Comparison of ENCODE assay signal across 35 cellular contexts in the genomic region with DNA sequence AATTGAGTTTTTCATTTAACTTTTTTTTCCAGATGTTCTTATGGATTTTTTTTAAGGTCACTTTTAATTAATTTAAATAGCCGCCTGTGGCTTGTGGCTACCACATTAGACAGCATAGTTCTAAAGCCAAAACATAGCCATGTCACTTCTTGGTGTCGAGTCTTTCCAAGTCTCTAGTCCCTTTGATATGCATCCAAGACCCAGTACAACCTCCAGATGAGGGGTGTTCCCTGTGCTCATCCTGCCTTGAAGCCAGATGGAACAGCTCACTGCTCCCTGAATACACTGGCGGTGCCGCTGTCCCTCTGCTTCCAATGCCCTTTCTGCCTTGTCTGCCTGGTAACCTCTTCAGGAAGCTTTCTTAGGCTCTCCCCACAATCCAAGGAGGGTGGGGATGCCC.
"Had no signal": no experiment of that assay in that cellular context is flagged by ENCODE, and none has a peak within 500 bp of the region (broad histone marks: within the 10 kb centered on the region; RNA-seq: fewer than 3 reads in every experiment).

No MANE protein-coding gene starts in this region.

- H3K4me1 ChIP-seq: adrenal gland, breast epithelium had no signal

- H3K27ac Mint-ChIP-seq: activated B cell treated with CpG ODN at 0.5 μM for 24 hours; activated CD4-positive, alpha-beta memory T cell treated with anti-CD3 and anti-CD28 coated beads for 36 hours; activated CD4-positive, alpha-beta T cell treated with anti-CD3 and anti-CD28 coated beads, Interleukin-2, amount 10 ng/mL, durations not matched to agents 24 days and 14 days; activated CD8-positive, alpha-beta T cell treated with anti-CD3 and anti-CD28 coated beads for 36 hours; activated naive CD4-positive, alpha-beta T cell treated with anti-CD3 and anti-CD28 coated beads for 36 hours; activated naive CD8-positive, alpha-beta T cell treated with anti-CD3 and anti-CD28 coated beads for 36 hours; activated T-cell treated with anti-CD3 and anti-CD28 coated beads, Interleukin-2, amount 50 U/mL, for 72 hours; activated T-helper 1 cell treated with anti-CD3 and anti-CD28 coated beads, Interleukin-12 subunit alpha, Interleukin-12 subunit beta, Interleukin-2, Interleukin-4 antibody, amounts not matched to agents 30 ng/mL and 10 ng/mL and 1 ng/mL, durations not matched to agents 14 hours and 24 hours and 36 hours; activated T-helper 17 cell treated with anti-CD3 and anti-CD28 coated beads, Interleukin-2, amount 50 U/mL, for 72 hours; T-helper 1 cell treated with Interleukin-12 subunit alpha and Interleukin-12 subunit beta and Interleukin-4 antibody, amounts not matched to agents 30 μg/mL and 1 μg/mL, for 36 hours; T-helper 2 cell treated with Interferon-gamma antibody and Interleukin-4, amounts not matched to agents 5 μg/mL and 100 μg/mL, for 36 hours had no signal

- H3K9me3 ChIP-seq: adrenal gland, body of pancreas, breast epithelium had no signal

- H3K27me3 ChIP-seq: adrenal gland, body of pancreas, brain microvascular endothelial cell, breast epithelium had no signal

- H3K9me3 Mint-ChIP-seq: activated B cell treated with CpG ODN at 0.5 μM for 24 hours; activated CD4-positive, alpha-beta memory T cell treated with anti-CD3 and anti-CD28 coated beads for 36 hours; activated CD4-positive, alpha-beta T cell treated with anti-CD3 and anti-CD28 coated beads, Interleukin-2, amount 10 ng/mL, durations not matched to agents 24 days and 14 days; activated CD8-positive, alpha-beta T cell treated with anti-CD3 and anti-CD28 coated beads for 36 hours; activated naive CD4-positive, alpha-beta T cell treated with anti-CD3 and anti-CD28 coated beads for 36 hours; activated naive CD4-positive, alpha-beta T cell treated with anti-CD3 and anti-CD28 coated beads, Interleukin-2, amount 50 U/mL, for 72 hours; activated naive CD8-positive, alpha-beta T cell treated with anti-CD3 and anti-CD28 coated beads for 36 hours; activated T-cell treated with anti-CD3 and anti-CD28 coated beads, Interleukin-2, amount 50 U/mL, for 4 hours; activated T-cell treated with anti-CD3 and anti-CD28 coated beads, Interleukin-2, amount 50 U/mL, for 72 hours; activated T-helper 1 cell treated with anti-CD3 and anti-CD28 coated beads, Interleukin-12 subunit alpha, Interleukin-12 subunit beta, Interleukin-2, Interleukin-4 antibody, amounts not matched to agents 30 ng/mL and 10 ng/mL and 1 ng/mL, durations not matched to agents 14 hours and 24 hours and 36 hours; activated T-helper 17 cell treated with anti-CD3 and anti-CD28 coated beads, Interleukin-2, amount 50 U/mL, for 72 hours; T-helper 1 cell treated with Interleukin-12 subunit alpha and Interleukin-12 subunit beta and Interleukin-4 antibody, amounts not matched to agents 30 μg/mL and 1 μg/mL, for 36 hours; T-helper 2 cell treated with Interferon-gamma antibody and Interleukin-4, amounts not matched to agents 5 μg/mL and 100 μg/mL, for 36 hours had no signal

- H3K4me3 ChIP-seq: adrenal gland, body of pancreas, breast epithelium had no signal

- DNase-seq: activated B cell treated with CpG ODN at 0.5 μM for 24 hours; activated CD4-positive, alpha-beta memory T cell treated with anti-CD3 and anti-CD28 coated beads for 36 hours; activated CD4-positive, alpha-beta T cell treated with anti-CD3 and anti-CD28 coated beads for 4 hours; activated CD4-positive, alpha-beta T cell treated with anti-CD3 and anti-CD28 coated beads, Interleukin-2, amount 10 ng/mL, durations not matched to agents 24 days and 14 days; activated CD4-positive, alpha-beta T cell treated with anti-CD3 and anti-CD28 coated beads, Interleukin-2, amount 50 U/mL, for 1 hour; activated CD4-positive, alpha-beta T cell treated with anti-CD3 and anti-CD28 coated beads, Interleukin-2, amount 50 U/mL, for 4 hours; activated CD4-positive, CD25-positive, alpha-beta regulatory T cell treated with anti-CD3 and anti-CD28 coated beads, Interleukin-2, amount 50 U/mL, for 72 hours; activated CD8-positive, alpha-beta memory T cell treated with anti-CD3 and anti-CD28 coated beads, Interleukin-2, amount 50 U/mL, for 4 hours; activated CD8-positive, alpha-beta T cell treated with anti-CD3 and anti-CD28 coated beads for 36 hours; activated effector memory CD4-positive, alpha-beta T cell treated with anti-CD3 and anti-CD28 coated beads, Interleukin-2, amount 50 U/mL, for 16 hours; activated gamma-delta T cell treated with Interleukin-2 at 50 U/mL for 16 hours; activated naive CD4-positive, alpha-beta T cell; activated naive CD4-positive, alpha-beta T cell treated with anti-CD3 and anti-CD28 coated beads for 36 hours; activated naive CD4-positive, alpha-beta T cell treated with anti-CD3 and anti-CD28 coated beads, Interleukin-2, amount 50 U/mL, for 16 hours; activated naive CD8-positive, alpha-beta T cell treated with anti-CD3 and anti-CD28 coated beads for 36 hours; activated T-cell treated with anti-CD3 and anti-CD28 coated beads for 4 hours; activated T-cell treated with anti-CD3 and anti-CD28 coated beads, Interleukin-2, amount 50 U/mL, for 1 hour; activated T-cell treated with anti-CD3 and anti-CD28 coated beads, Interleukin-2, amount 50 U/mL, for 4 hours; activated T-cell treated with anti-CD3 and anti-CD28 coated beads, Interleukin-2, amount 50 U/mL, for 72 hours; adrenal gland; amniotic stem cell; aorta; body of pancreas; brain microvascular endothelial cell; central memory CD4-positive, alpha-beta T cell; T-helper 1 cell; T-helper 2 cell; T-helper 9 cell had no signal

- H3K36me3 Mint-ChIP-seq: activated CD4-positive, alpha-beta memory T cell treated with anti-CD3 and anti-CD28 coated beads for 36 hours; activated naive CD4-positive, alpha-beta T cell treated with anti-CD3 and anti-CD28 coated beads, Interleukin-2, amount 50 U/mL, for 72 hours; activated naive CD8-positive, alpha-beta T cell treated with anti-CD3 and anti-CD28 coated beads for 36 hours had no signal

- H3K4me3 Mint-ChIP-seq: activated B cell treated with CpG ODN at 0.5 μM for 24 hours; activated CD4-positive, alpha-beta memory T cell treated with anti-CD3 and anti-CD28 coated beads for 36 hours; activated CD4-positive, alpha-beta T cell treated with anti-CD3 and anti-CD28 coated beads, Interleukin-2, amount 10 ng/mL, durations not matched to agents 24 days and 14 days; activated CD8-positive, alpha-beta T cell treated with anti-CD3 and anti-CD28 coated beads for 36 hours; activated naive CD4-positive, alpha-beta T cell treated with anti-CD3 and anti-CD28 coated beads for 36 hours; activated naive CD8-positive, alpha-beta T cell treated with anti-CD3 and anti-CD28 coated beads for 36 hours; activated T-cell treated with anti-CD3 and anti-CD28 coated beads, Interleukin-2, amount 50 U/mL, for 4 hours; activated T-cell treated with anti-CD3 and anti-CD28 coated beads, Interleukin-2, amount 50 U/mL, for 72 hours; activated T-helper 1 cell treated with anti-CD3 and anti-CD28 coated beads, Interleukin-12 subunit alpha, Interleukin-12 subunit beta, Interleukin-2, Interleukin-4 antibody, amounts not matched to agents 30 ng/mL and 10 ng/mL and 1 ng/mL, durations not matched to agents 14 hours and 24 hours and 36 hours; activated T-helper 17 cell treated with anti-CD3 and anti-CD28 coated beads, Interleukin-2, amount 50 U/mL, for 72 hours; T-helper 1 cell treated with Interleukin-12 subunit alpha and Interleukin-12 subunit beta and Interleukin-4 antibody, amounts not matched to agents 30 μg/mL and 1 μg/mL, for 36 hours; T-helper 2 cell treated with Interferon-gamma antibody and Interleukin-4, amounts not matched to agents 5 μg/mL and 100 μg/mL, for 36 hours had no signal

- H3K27ac ChIP-seq: adrenal gland, brain microvascular endothelial cell, breast epithelium, VCaP had no signal

- H3K36me3 ChIP-seq: adrenal gland, brain microvascular endothelial cell, breast epithelium had no signal

- H3K4me1 Mint-ChIP-seq: activated B cell treated with CpG ODN at 0.5 μM for 24 hours; activated CD4-positive, alpha-beta T cell treated with anti-CD3 and anti-CD28 coated beads, Interleukin-2, amount 10 ng/mL, durations not matched to agents 24 days and 14 days; activated naive CD8-positive, alpha-beta T cell treated with anti-CD3 and anti-CD28 coated beads for 36 hours; activated T-helper 17 cell treated with anti-CD3 and anti-CD28 coated beads, Interleukin-2, amount 50 U/mL, for 72 hours had no signal
